Comparison of ENCODE assay signal across 14 cellular contexts in genomic region chr11:2197771-2198520, GRCh38. TPM values are rescaled to one million over a fixed set of nuclear protein-coding genes. Genes with fewer than 3 reads are reported as not detected.
DNase-seq lines count a peak whose midpoint lies in the region; ATAC-seq, FAIRE-seq and TF ChIP-seq lines count a peak whose summit lies in the region.
"Had no signal": no experiment of that assay in that cellular context is flagged by ENCODE, and none has a peak within 500 bp of the region (broad histone marks: within the 10 kb centered on the region; RNA-seq: fewer than 3 reads in every experiment).

No MANE protein-coding gene starts in this region.

- no peak for FAIRE-seq in kidney (lab: Jason Lieb, UNC)

- H3K4me1 ChIP-seq in BLaER1 (peaks cover 52% of the 10 kb centered on the region), NT2/D1 (ENCODE audit: insufficient read depth, insufficient read length) (peaks cover 12% of the 10 kb centered on the region), kidney (ENCODE audit: control insufficient read depth in 1 of 2, insufficient read depth in 1 of 2, low read depth in 1 of 2, low read length in 2 of 2) (peaks cover 3 to 4% of the 10 kb centered on the region in 2 donors)

- H3K4me2 ChIP-seq in BLaER1 = peak overlapping the region; percentile 47

- intact Hi-C loops in kidney (cut with DNase I) = loop anchor here (5.0 kb wide), 1 partner anchor 224 kb away; no protein-coding TSS in a partner anchor

- 0 out of 2 replicates have a peak, but pooled peaks cover 7% of the 10 kb centered on the region for H3K27me3 ChIP-seq in BLaER1
- H3K27me3 ChIP-seq in NT2/D1 (ENCODE audit: insufficient read depth, insufficient read length) = peaks cover 15% of the 10 kb centered on the region

- peaks cover 5% of the 10 kb centered on the region; the same call in 1 of the 2 replicates for H4K20me1 ChIP-seq in BLaER1

- H3K9ac ChIP-seq in BLaER1 (no peak overlapping the region), NT2/D1 (ENCODE audit: insufficient read length, low read depth) (peak overlapping the region; percentile 44), kidney (ENCODE audit: low read length in 2 of 2) (no peak overlapping the region)

- H3K36me3 ChIP-seq in BLaER1 (no peaks in the 10 kb centered on the region), NT2/D1 (ENCODE audit: insufficient read depth, insufficient read length, low read length) (no peaks in the 10 kb centered on the region), kidney (ENCODE audit: control insufficient read depth in 1 of 2, insufficient read depth in 2 of 2, low read length in 2 of 2) (no peaks in the 10 kb centered on the region)

- TF ChIP-seq CTCF in kidney (IDR thresholded peaks at IDR 0.05; ENCODE audit: borderline replicate concordance, extremely low read depth, insufficient read depth) = no peak

- H3K27ac ChIP-seq in BLaER1 (no peak overlapping the region), kidney (ENCODE audit: low read depth in 2 of 2, low read length in 2 of 2) (no peak overlapping the region)
- H3K27ac ChIP-seq: 22Rv1 had no signal

- peaks cover 10% of the 10 kb centered on the region; the same call in 1 of the 2 replicates for H3K9me3 ChIP-seq in BLaER1
- H3K9me3 ChIP-seq in NT2/D1 (ENCODE audit: insufficient read depth, low read length) = no peaks in the 10 kb centered on the region
- no peaks in the 10 kb centered on the region for H3K9me3 ChIP-seq in kidney (ENCODE audit: control insufficient read depth in 1 of 2, low read length in 2 of 2)

- H3K4me3 ChIP-seq in BLaER1 (no peak overlapping the region), NT2/D1 (ENCODE audit: insufficient read length, low read depth) (no peak overlapping the region), kidney (ENCODE audit: low read length in 2 of 2) (no peak overlapping the region)

- no peak for ATAC-seq in HG02970 (IDR thresholded peaks at IDR 0.05; ENCODE audit: low FRiP score, unreplicated experiment)

- DNase-seq in DMS53 (lab: John Stamatoyannopoulos, UW) (peak; percentile 43), DMS53 treated with DMSO at 0.1 percent for 48 hours (lab: John Stamatoyannopoulos, UW; ENCODE audit: unreplicated experiment) (no peak), NT2/D1 (ENCODE audit: low read depth, low spot score) (no peak), kidney (peak; percentile 74), hepatic stellate cell (ENCODE audit: low spot score) (no peak)
- DNase-seq in activated CD4-positive, alpha-beta T cell treated with anti-CD3 and anti-CD28 coated beads for 1 hour = no peak

RNA-seq across cellular contexts. Expression of gene TH, which starts 26.3 kb away (rescaled TPM):
- not detected for total RNA-seq in kidney
- polyA plus RNA-seq in kidney (ENCODE audit: insufficient read depth, low read depth, low replicate concordance) = not detected
- total RNA-seq: A673; CD4-positive, CD25-positive, alpha-beta regulatory T cell; H4; HFFc6 had no signal
- polyA plus RNA-seq: BJ; CD4-positive, CD25-positive, alpha-beta regulatory T cell had no signal

RNA-seq across cellular contexts. Expression of gene INS, which starts 36.9 kb away (rescaled TPM):
- total RNA-seq in kidney = not detected
- not detected for polyA plus RNA-seq in kidney (ENCODE audit: insufficient read depth, low read depth, low replicate concordance)
- total RNA-seq: A673; CD4-positive, CD25-positive, alpha-beta regulatory T cell; H4; HFFc6 had no signal
- polyA plus RNA-seq: BJ; CD4-positive, CD25-positive, alpha-beta regulatory T cell had no signal

RNA-seq across cellular contexts. Expression of gene IGF2, which starts 58.8 kb away (rescaled TPM):
- 30.5 TPM for total RNA-seq in kidney
- 10.2 TPM for polyA plus RNA-seq in kidney (ENCODE audit: insufficient read depth, low read depth, low replicate concordance)
- polyA plus RNA-seq: CD4-positive, CD25-positive, alpha-beta regulatory T cell had no signal

Comparison
In these comparisons a context has a peak if more than half of its experiments do, and no peak if none do; other contexts are left out.
1. DNase-seq: peak in DMS53 (single experiment) and kidney (single experiment); none in DMS53 treated with DMSO at 0.1 percent for 48 hours (single experiment), NT2/D1 (single experiment), hepatic stellate cell (single experiment) and activated CD4-positive, alpha-beta T cell treated with anti-CD3 and anti-CD28 coated beads for 1 hour (single experiment).